In the genomic region with DNA sequence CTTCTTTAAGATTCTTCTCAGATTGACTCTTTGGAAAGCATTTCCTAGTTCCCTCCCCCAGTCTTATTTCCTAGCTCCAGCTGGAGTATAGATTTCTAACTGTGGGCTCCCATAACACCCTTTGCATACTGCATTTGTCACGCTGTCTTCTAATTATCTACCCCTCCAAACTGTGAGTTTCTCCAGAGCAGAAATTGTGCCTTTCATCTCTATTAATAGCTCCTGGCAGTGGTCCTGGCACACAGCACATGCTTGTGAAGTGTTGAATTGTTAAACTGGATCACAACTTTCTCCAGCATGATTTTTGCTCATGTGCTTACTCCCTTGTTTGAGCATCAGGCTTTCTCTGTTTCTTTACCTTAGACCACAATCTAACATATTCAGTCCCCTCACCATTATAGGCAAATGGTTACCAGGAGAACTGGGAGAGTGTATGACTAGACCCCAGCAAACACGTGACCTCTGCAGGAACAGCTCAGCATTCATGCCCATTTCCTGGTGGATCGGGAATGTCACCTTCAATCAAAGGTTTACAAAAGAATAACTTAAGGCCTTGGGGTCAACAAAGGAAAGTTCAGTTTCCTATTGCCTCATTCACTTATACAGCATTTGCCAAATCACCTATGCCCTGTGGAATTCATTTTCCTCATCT, we compare ENCODE assay signal across 18 cellular contexts.
DNase-seq lines count a peak whose midpoint lies in the region; ATAC-seq and TF ChIP-seq lines count a peak whose summit lies in the region.
"Had no signal": no experiment of that assay in that cellular context is flagged by ENCODE, and none has a peak within 500 bp of the region (broad histone marks: within the 10 kb centered on the region; RNA-seq: fewer than 3 reads in every experiment).

No MANE protein-coding gene starts in this region.

- no peak overlapping the region for H3K14ac ChIP-seq in neuronal stem cell (ENCODE audit: low read length)

- WGBS in neuronal stem cell (ENCODE audit: extremely low coverage in 2 of 2, insufficient read length in 2 of 2, insufficient replicate concordance in 1 of 2), 2 donors = no CpG with 5 or more reads among the region's 3 CpGs

- CTCF ChIA-PET in activated naive CD4-positive, alpha-beta T cell treated with anti-CD3 and anti-CD28 coated beads for 36 hours (lab: Charles Lee) = no interaction called here

- H3K36me3 ChIP-seq in neuronal stem cell (replicated peaks in 1 of 2; ENCODE audit: control insufficient read depth in 2 of 2, insufficient read depth in 2 of 2, low read length in 2 of 2) = peaks cover 0 to 1% of the 10 kb centered on the region in 2 donors
- H3K36me3 ChIP-seq: ascending aorta had no signal

- H2AK5ac ChIP-seq in neuronal stem cell (ENCODE audit: low read depth, low read length) = no peak overlapping the region

- no peak overlapping the region for H4K91ac ChIP-seq in neuronal stem cell (ENCODE audit: low read depth, low read length, poor library complexity)

- H3K27ac ChIP-seq in neuronal stem cell (replicated peaks; ENCODE audit: low read length) = no peak overlapping the region
- H3K27ac ChIP-seq: ascending aorta, coronary artery, PC-9 had no signal

- H2BK5ac ChIP-seq in neuronal stem cell (ENCODE audit: low read length) = no peak overlapping the region

- no peaks in the 10 kb centered on the region for H3K79me1 ChIP-seq in neuronal stem cell (ENCODE audit: low read depth, low read length)

- TF ChIP-seq CTCF in AG10803 (conservative IDR thresholded peaks at IDR 0.05; ENCODE audit: low read length) = no peak

- H3K4me2 ChIP-seq in neuronal stem cell (ENCODE audit: insufficient read depth, low read length, poor library complexity, severe bottlenecking) = no peak overlapping the region
- H3K4me2 ChIP-seq: PC-9 had no signal

- H2BK12ac ChIP-seq in neuronal stem cell (ENCODE audit: low read length) = no peak overlapping the region

- H3K27ac Mint-ChIP-seq in activated naive CD4-positive, alpha-beta T cell treated with anti-CD3 and anti-CD28 coated beads for 36 hours = no peak overlapping the region

- H2BK120ac ChIP-seq in neuronal stem cell (ENCODE audit: low read depth, low read length) = no peak overlapping the region

- H3K4me3 ChIP-seq in AG10803 (ENCODE audit: low read length) (no peak overlapping the region), neuronal stem cell (ENCODE audit: low read length in 2 of 2) (no peak overlapping the region)
- H3K4me3 ChIP-seq: ascending aorta, coronary artery, PC-9 had no signal

- no peaks in the 10 kb centered on the region for H3K27me3 ChIP-seq in neuronal stem cell (ENCODE audit: control insufficient read depth in 3 of 3, insufficient read depth in 3 of 3, low read depth in 1 of 3, low read length in 3 of 3)
- H3K27me3 ChIP-seq: ascending aorta had no signal

- peaks cover 0 to 2% of the 10 kb centered on the region in 2 donors for H3K9me3 ChIP-seq in neuronal stem cell (replicated peaks in 1 of 2; ENCODE audit: control insufficient read depth in 2 of 2, insufficient read depth in 1 of 2, low read depth in 1 of 2, low read length in 2 of 2)
- H3K9me3 ChIP-seq: ascending aorta had no signal

- peak; percentile 95 for ATAC-seq in left ventricle myocardium superior

- H3K9ac ChIP-seq in neuronal stem cell (ENCODE audit: low read depth, low read length, poor library complexity) = no peak overlapping the region

- H4K8ac ChIP-seq in neuronal stem cell (ENCODE audit: low read depth, low read length) = no peak overlapping the region

- H3K4ac ChIP-seq in neuronal stem cell (ENCODE audit: low read length) = no peak overlapping the region

- no peak overlapping the region for H3K4me3 Mint-ChIP-seq in activated naive CD4-positive, alpha-beta T cell treated with anti-CD3 and anti-CD28 coated beads for 36 hours
- H3K4me3 Mint-ChIP-seq: CD4-positive, CD25-positive, alpha-beta regulatory T cell had no signal

- H3K23ac ChIP-seq in neuronal stem cell (ENCODE audit: low read depth, low read length, poor library complexity) = no peak overlapping the region

- no peak overlapping the region for H2BK15ac ChIP-seq in neuronal stem cell (ENCODE audit: low read length)

- H3K36me3 Mint-ChIP-seq in activated naive CD4-positive, alpha-beta T cell treated with anti-CD3 and anti-CD28 coated beads for 36 hours (ENCODE audit: low read depth) = no peaks in the 10 kb centered on the region
- H3K36me3 Mint-ChIP-seq: CD4-positive, CD25-positive, alpha-beta regulatory T cell had no signal

- H3K18ac ChIP-seq in neuronal stem cell (ENCODE audit: low read length) = no peak overlapping the region

- peaks cover 5 to 6% of the 10 kb centered on the region in 2 donors for H3K4me1 ChIP-seq in neuronal stem cell (ENCODE audit: control insufficient read depth in 2 of 2, insufficient read depth in 1 of 2, low read depth in 1 of 2, low read length in 2 of 2)

- peaks cover 3% of the 10 kb centered on the region for H3K9me3 Mint-ChIP-seq in activated naive CD4-positive, alpha-beta T cell treated with anti-CD3 and anti-CD28 coated beads for 36 hours

- no peaks in the 10 kb centered on the region for H3K4me1 Mint-ChIP-seq in activated naive CD4-positive, alpha-beta T cell treated with anti-CD3 and anti-CD28 coated beads for 36 hours (ENCODE audit: low read depth)
- H3K4me1 Mint-ChIP-seq: CD4-positive, CD25-positive, alpha-beta regulatory T cell had no signal

- peak; percentile 43 for DNase-seq in AG10803 (ENCODE audit: low read depth)
- DNase-seq in dermis blood vessel endothelial cell = peak; percentile 57
- peak; percentile 48 for DNase-seq in left ventricle myocardium superior
- DNase-seq in neuronal stem cell (ENCODE audit: low spot score) = no peak
- DNase-seq in midbrain (lab: John Stamatoyannopoulos, UW) = no peak
- DNase-seq in DMS53 treated with DMSO at 0.1 percent for 48 hours (lab: John Stamatoyannopoulos, UW; ENCODE audit: unreplicated experiment) = no peak
- DNase-seq in activated naive CD4-positive, alpha-beta T cell treated with anti-CD3 and anti-CD28 coated beads for 36 hours = no peak
- DNase-seq in NCI-H2196 (lab: John Stamatoyannopoulos, UW; ENCODE audit: unreplicated experiment) = no peak
- DNase-seq: activated CD4-positive, alpha-beta T cell treated with anti-CD3 and anti-CD28 coated beads for 48 hours; CD4-positive, CD25-positive, alpha-beta regulatory T cell; DMS79 treated with DMSO at 0.1 percent for 48 hours; head of caudate nucleus; NCI-H1105 treated with DMSO at 0.1 percent for 48 hours; NCI-H2171; PC-9; stimulated activated naive CD4-positive, alpha-beta T cell treated with Interleukin-2 at 50 U/mL for 16 hours had no signal

- intact Hi-C loops in left ventricle myocardium superior (cut with micrococcal nuclease) = no loop called here
- intact Hi-C loops in activated naive CD4-positive, alpha-beta T cell treated with anti-CD3 and anti-CD28 coated beads for 36 hours (cut with micrococcal nuclease) = no loop called here

- peaks cover 2% of the 10 kb centered on the region for H3K27me3 Mint-ChIP-seq in activated naive CD4-positive, alpha-beta T cell treated with anti-CD3 and anti-CD28 coated beads for 36 hours (ENCODE audit: low read depth)

- peak overlapping the region; percentile 68 for H2AFZ ChIP-seq in neuronal stem cell (ENCODE audit: low read length)
- H2AFZ ChIP-seq: PC-9 had no signal

Comparison
In these comparisons a context has a peak if more than half of its experiments do, and no peak if none do; other contexts are left out.
1. DNase-seq: peak in AG10803 (single experiment), dermis blood vessel endothelial cell (single experiment) and left ventricle myocardium superior (single experiment); none in neuronal stem cell (single experiment), midbrain (single experiment), DMS53 treated with DMSO at 0.1 percent for 48 hours (single experiment), activated naive CD4-positive, alpha-beta T cell treated with anti-CD3 and anti-CD28 coated beads for 36 hours (single experiment) and NCI-H2196 (single experiment).